In the genomic region with DNA sequence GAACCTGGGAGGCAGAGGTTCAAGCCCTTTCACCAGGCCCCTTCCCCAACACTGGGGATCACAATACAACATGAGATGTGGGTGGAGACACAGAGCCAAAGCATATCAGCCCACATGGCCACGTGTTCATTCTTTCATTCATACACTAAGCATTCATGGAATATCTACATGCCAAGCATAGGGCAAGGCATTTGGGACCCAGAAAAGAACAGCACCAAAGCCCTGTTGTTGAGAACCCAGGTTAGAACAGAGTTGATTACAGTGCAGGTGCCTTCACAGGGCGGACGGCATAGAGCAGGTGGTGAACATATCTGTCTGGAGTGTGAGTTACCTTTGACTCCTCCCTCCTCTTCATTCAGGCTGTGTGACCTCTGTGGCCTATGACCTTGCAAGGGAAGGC, we compare ENCODE assay signal across 40 cellular contexts.
"Had no signal": no experiment of that assay in that cellular context is flagged by ENCODE, and none has a peak within 500 bp of the region (broad histone marks: within the 10 kb centered on the region; RNA-seq: fewer than 3 reads in every experiment).

No MANE protein-coding gene starts in this region.

- H3K27ac Mint-ChIP-seq: activated naive CD4-positive, alpha-beta T cell treated with anti-CD3 and anti-CD28 coated beads for 36 hours; activated naive CD4-positive, alpha-beta T cell treated with anti-CD3 and anti-CD28 coated beads, Interleukin-2, amount 10 ng/mL, durations not matched to agents 7 days and 5 days; activated naive CD4-positive, alpha-beta T cell treated with anti-CD3 and anti-CD28 coated beads, Interleukin-2, amount 50 U/mL, for 24 hours; activated naive CD4-positive, alpha-beta T cell treated with anti-CD3 and anti-CD28 coated beads, Interleukin-2, amount 50 U/mL, for 72 hours; activated naive CD8-positive, alpha-beta T cell; activated naive CD8-positive, alpha-beta T cell treated with anti-CD3 and anti-CD28 coated beads for 36 hours; activated naive CD8-positive, alpha-beta T cell treated with anti-CD3 and anti-CD28 coated beads, Interleukin-2, amount 10 ng/mL, durations not matched to agents 7 days and 5 days; activated naive CD8-positive, alpha-beta T cell treated with anti-CD3 and anti-CD28 coated beads, Interleukin-2, amount 50 U/mL, for 24 hours; activated T-cell treated with anti-CD3 and anti-CD28 coated beads, Interleukin-2, amount 50 U/mL, for 24 hours; activated T-cell treated with anti-CD3 and anti-CD28 coated beads, Interleukin-2, amount 50 U/mL, for 72 hours; activated T-helper 1 cell treated with anti-CD3 and anti-CD28 coated beads, Interleukin-12 subunit alpha, Interleukin-12 subunit beta, Interleukin-2, Interleukin-4 antibody, amounts not matched to agents 30 ng/mL and 10 ng/mL and 1 ng/mL, durations not matched to agents 14 hours and 24 hours and 36 hours; activated T-helper 17 cell treated with anti-CD3 and anti-CD28 coated beads, Interleukin-2, amount 50 U/mL, for 72 hours; activated T-helper 2 cell treated with anti-CD3 and anti-CD28 coated beads, Interferon-gamma antibody, Interleukin-2, Interleukin-4, amounts not matched to agents 10 μg/mL and 5 μg/mL and 100 μg/mL, durations not matched to agents 14 hours and 24 hours and 36 hours had no signal

- H3K9me3 ChIP-seq: adrenal gland, ascending aorta, body of pancreas, breast epithelium had no signal

- DNase-seq: activated effector memory CD4-positive, alpha-beta T cell treated with anti-CD3 and anti-CD28 coated beads, Interleukin-2, amount 50 U/mL, for 16 hours; activated effector memory CD4-positive, alpha-beta T cell treated with Interleukin-2 at 50 U/mL for 16 hours; activated gamma-delta T cell; activated gamma-delta T cell treated with Interleukin-2 at 50 U/mL for 16 hours; activated naive CD4-positive, alpha-beta T cell; activated naive CD4-positive, alpha-beta T cell treated with anti-CD3 and anti-CD28 coated beads for 36 hours; activated naive CD4-positive, alpha-beta T cell treated with anti-CD3 and anti-CD28 coated beads, Interleukin-2, amount 10 ng/mL, durations not matched to agents 7 days and 5 days; activated naive CD4-positive, alpha-beta T cell treated with anti-CD3 and anti-CD28 coated beads, Interleukin-2, amount 50 U/mL, for 16 hours; activated naive CD4-positive, alpha-beta T cell treated with Interleukin-2 at 50 U/mL for 16 hours; activated naive CD8-positive, alpha-beta T cell treated with anti-CD3 and anti-CD28 coated beads for 36 hours; activated naive CD8-positive, alpha-beta T cell treated with anti-CD3 and anti-CD28 coated beads, Interleukin-2, amount 10 ng/mL, durations not matched to agents 7 days and 5 days; activated naive CD8-positive, alpha-beta T cell treated with anti-CD3 and anti-CD28 coated beads, Interleukin-2, amount 50 U/mL, for 24 hours; activated T-cell treated with anti-CD3 and anti-CD28 coated beads, Interleukin-2, amount 50 U/mL, for 1 hour; activated T-cell treated with anti-CD3 and anti-CD28 coated beads, Interleukin-2, amount 50 U/mL, for 24 hours; activated T-cell treated with anti-CD3 and anti-CD28 coated beads, Interleukin-2, amount 50 U/mL, for 4 hours; activated T-cell treated with anti-CD3 and anti-CD28 coated beads, Interleukin-2, amount 50 U/mL, for 48 hours; activated T-cell treated with anti-CD3 and anti-CD28 coated beads, Interleukin-2, amount 50 U/mL, for 72 hours; adrenal gland; amniotic stem cell; amygdala; anterior cingulate cortex; aorta; body of pancreas; brain microvascular endothelial cell; caudate nucleus; central memory CD4-positive, alpha-beta T cell; cerebellar nuclear complex had no signal

- H3K9me3 Mint-ChIP-seq: activated naive CD4-positive, alpha-beta T cell treated with anti-CD3 and anti-CD28 coated beads for 36 hours; activated naive CD4-positive, alpha-beta T cell treated with anti-CD3 and anti-CD28 coated beads, Interleukin-2, amount 10 ng/mL, durations not matched to agents 7 days and 5 days; activated naive CD4-positive, alpha-beta T cell treated with anti-CD3 and anti-CD28 coated beads, Interleukin-2, amount 50 U/mL, for 24 hours; activated naive CD4-positive, alpha-beta T cell treated with anti-CD3 and anti-CD28 coated beads, Interleukin-2, amount 50 U/mL, for 72 hours; activated naive CD8-positive, alpha-beta T cell treated with anti-CD3 and anti-CD28 coated beads for 36 hours; activated naive CD8-positive, alpha-beta T cell treated with anti-CD3 and anti-CD28 coated beads, Interleukin-2, amount 50 U/mL, for 24 hours; activated T-cell treated with anti-CD3 and anti-CD28 coated beads, Interleukin-2, amount 50 U/mL, for 24 hours; activated T-cell treated with anti-CD3 and anti-CD28 coated beads, Interleukin-2, amount 50 U/mL, for 4 hours; activated T-cell treated with anti-CD3 and anti-CD28 coated beads, Interleukin-2, amount 50 U/mL, for 72 hours; activated T-helper 1 cell treated with anti-CD3 and anti-CD28 coated beads, Interleukin-12 subunit alpha, Interleukin-12 subunit beta, Interleukin-2, Interleukin-4 antibody, amounts not matched to agents 30 ng/mL and 10 ng/mL and 1 ng/mL, durations not matched to agents 14 hours and 24 hours and 36 hours; activated T-helper 2 cell treated with anti-CD3 and anti-CD28 coated beads, Interferon-gamma antibody, Interleukin-2, Interleukin-4, amounts not matched to agents 10 μg/mL and 5 μg/mL and 100 μg/mL, durations not matched to agents 14 hours and 24 hours and 36 hours had no signal

- H3K27ac ChIP-seq: adrenal gland, ascending aorta, body of pancreas, brain microvascular endothelial cell, breast epithelium, cardiac muscle cell had no signal

- H3K4me3 Mint-ChIP-seq: activated naive CD4-positive, alpha-beta T cell treated with anti-CD3 and anti-CD28 coated beads for 36 hours; activated naive CD4-positive, alpha-beta T cell treated with anti-CD3 and anti-CD28 coated beads, Interleukin-2, amount 10 ng/mL, durations not matched to agents 7 days and 5 days; activated naive CD4-positive, alpha-beta T cell treated with anti-CD3 and anti-CD28 coated beads, Interleukin-2, amount 50 U/mL, for 24 hours; activated naive CD8-positive, alpha-beta T cell; activated naive CD8-positive, alpha-beta T cell treated with anti-CD3 and anti-CD28 coated beads for 36 hours; activated naive CD8-positive, alpha-beta T cell treated with anti-CD3 and anti-CD28 coated beads, Interleukin-2, amount 10 ng/mL, durations not matched to agents 7 days and 5 days; activated naive CD8-positive, alpha-beta T cell treated with anti-CD3 and anti-CD28 coated beads, Interleukin-2, amount 50 U/mL, for 24 hours; activated T-cell treated with anti-CD3 and anti-CD28 coated beads, Interleukin-2, amount 50 U/mL, for 24 hours; activated T-cell treated with anti-CD3 and anti-CD28 coated beads, Interleukin-2, amount 50 U/mL, for 4 hours; activated T-cell treated with anti-CD3 and anti-CD28 coated beads, Interleukin-2, amount 50 U/mL, for 72 hours; activated T-helper 1 cell treated with anti-CD3 and anti-CD28 coated beads, Interleukin-12 subunit alpha, Interleukin-12 subunit beta, Interleukin-2, Interleukin-4 antibody, amounts not matched to agents 30 ng/mL and 10 ng/mL and 1 ng/mL, durations not matched to agents 14 hours and 24 hours and 36 hours; activated T-helper 17 cell treated with anti-CD3 and anti-CD28 coated beads, Interleukin-2, amount 50 U/mL, for 72 hours; brain; central memory CD8-positive, alpha-beta T cell had no signal

- FAIRE-seq: astrocyte, bronchial epithelial cell had no signal

- H3K36me3 Mint-ChIP-seq: activated naive CD4-positive, alpha-beta T cell treated with anti-CD3 and anti-CD28 coated beads, Interleukin-2, amount 10 ng/mL, durations not matched to agents 7 days and 5 days; activated naive CD4-positive, alpha-beta T cell treated with anti-CD3 and anti-CD28 coated beads, Interleukin-2, amount 50 U/mL, for 24 hours; activated naive CD4-positive, alpha-beta T cell treated with anti-CD3 and anti-CD28 coated beads, Interleukin-2, amount 50 U/mL, for 72 hours; activated naive CD8-positive, alpha-beta T cell; activated naive CD8-positive, alpha-beta T cell treated with anti-CD3 and anti-CD28 coated beads, Interleukin-2, amount 10 ng/mL, durations not matched to agents 7 days and 5 days; brain had no signal

- H3K4me3 ChIP-seq: adrenal gland, ascending aorta, body of pancreas, breast epithelium, cardiac muscle cell had no signal

- H3K4me1 Mint-ChIP-seq: activated naive CD4-positive, alpha-beta T cell treated with anti-CD3 and anti-CD28 coated beads, Interleukin-2, amount 50 U/mL, for 24 hours; activated naive CD8-positive, alpha-beta T cell treated with anti-CD3 and anti-CD28 coated beads for 36 hours; activated naive CD8-positive, alpha-beta T cell treated with anti-CD3 and anti-CD28 coated beads, Interleukin-2, amount 50 U/mL, for 24 hours; central memory CD8-positive, alpha-beta T cell had no signal

- H3K27me3 ChIP-seq: adrenal gland, ascending aorta, body of pancreas, brain microvascular endothelial cell, breast epithelium had no signal

- H3K27me3 Mint-ChIP-seq: activated naive CD8-positive, alpha-beta T cell treated with anti-CD3 and anti-CD28 coated beads for 36 hours; activated naive CD8-positive, alpha-beta T cell treated with anti-CD3 and anti-CD28 coated beads, Interleukin-2, amount 10 ng/mL, durations not matched to agents 7 days and 5 days; activated naive CD8-positive, alpha-beta T cell treated with anti-CD3 and anti-CD28 coated beads, Interleukin-2, amount 50 U/mL, for 24 hours; activated T-cell treated with anti-CD3 and anti-CD28 coated beads, Interleukin-2, amount 50 U/mL, for 24 hours had no signal

- H3K36me3 ChIP-seq: adrenal gland, ascending aorta, brain microvascular endothelial cell, breast epithelium, cardiac muscle cell had no signal

- H3K4me1 ChIP-seq: ascending aorta, body of pancreas, breast epithelium had no signal
